Comparison of ENCODE assay signal across 1 cellular context in the genomic region with DNA sequence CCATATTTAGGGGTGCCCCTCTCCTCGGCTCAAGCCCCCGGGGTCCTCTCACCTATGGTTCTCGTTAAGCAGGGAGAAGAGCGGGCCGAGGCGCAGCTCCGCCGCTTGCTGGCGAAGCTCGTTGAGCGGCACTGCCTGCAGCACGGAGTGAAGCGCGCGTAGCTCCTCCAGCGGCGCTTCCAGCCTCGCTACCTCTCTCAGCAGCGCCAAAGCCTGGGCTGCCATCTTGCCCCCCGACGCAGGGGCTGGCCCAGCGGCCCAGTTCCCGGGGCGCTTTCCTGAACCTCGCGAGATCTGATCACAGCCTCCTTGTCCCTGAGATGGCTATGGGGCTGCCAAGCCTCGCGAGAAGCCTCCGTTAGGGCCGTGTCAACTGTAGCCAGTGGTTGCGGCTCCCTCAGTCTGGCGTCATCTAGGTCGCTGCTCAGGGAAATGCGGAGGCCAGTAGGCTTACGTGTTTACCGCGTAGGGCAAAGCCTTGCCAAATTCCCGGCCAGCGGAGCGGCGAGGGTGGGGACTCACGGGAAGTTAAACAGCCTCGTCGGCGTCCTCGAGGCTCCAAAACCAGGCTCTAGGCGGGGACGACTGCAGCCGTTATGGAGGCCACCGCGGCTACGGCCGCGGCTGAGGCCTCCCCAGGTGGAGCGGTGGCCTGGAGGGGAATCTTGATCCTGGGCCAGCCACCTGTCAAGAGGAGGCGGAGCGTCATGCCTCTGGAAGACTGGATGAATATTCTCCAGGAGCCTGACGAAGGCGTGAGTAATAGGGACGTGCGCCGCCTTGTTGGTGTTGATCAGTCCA.
TF ChIP-seq lines count a peak whose summit lies in the region.

A gene (minus strand): TSS at position 238 of the 801 bp plus-strand sequence. CDS start 13 bp downstream, at position 225.

TF ChIP-seq in HepG2, 621 proteins besides CTCF, POLR2A, EP300 and RAD21 (continued from another document and continues in another):
- TF ChIP-seq, protein P1, sequence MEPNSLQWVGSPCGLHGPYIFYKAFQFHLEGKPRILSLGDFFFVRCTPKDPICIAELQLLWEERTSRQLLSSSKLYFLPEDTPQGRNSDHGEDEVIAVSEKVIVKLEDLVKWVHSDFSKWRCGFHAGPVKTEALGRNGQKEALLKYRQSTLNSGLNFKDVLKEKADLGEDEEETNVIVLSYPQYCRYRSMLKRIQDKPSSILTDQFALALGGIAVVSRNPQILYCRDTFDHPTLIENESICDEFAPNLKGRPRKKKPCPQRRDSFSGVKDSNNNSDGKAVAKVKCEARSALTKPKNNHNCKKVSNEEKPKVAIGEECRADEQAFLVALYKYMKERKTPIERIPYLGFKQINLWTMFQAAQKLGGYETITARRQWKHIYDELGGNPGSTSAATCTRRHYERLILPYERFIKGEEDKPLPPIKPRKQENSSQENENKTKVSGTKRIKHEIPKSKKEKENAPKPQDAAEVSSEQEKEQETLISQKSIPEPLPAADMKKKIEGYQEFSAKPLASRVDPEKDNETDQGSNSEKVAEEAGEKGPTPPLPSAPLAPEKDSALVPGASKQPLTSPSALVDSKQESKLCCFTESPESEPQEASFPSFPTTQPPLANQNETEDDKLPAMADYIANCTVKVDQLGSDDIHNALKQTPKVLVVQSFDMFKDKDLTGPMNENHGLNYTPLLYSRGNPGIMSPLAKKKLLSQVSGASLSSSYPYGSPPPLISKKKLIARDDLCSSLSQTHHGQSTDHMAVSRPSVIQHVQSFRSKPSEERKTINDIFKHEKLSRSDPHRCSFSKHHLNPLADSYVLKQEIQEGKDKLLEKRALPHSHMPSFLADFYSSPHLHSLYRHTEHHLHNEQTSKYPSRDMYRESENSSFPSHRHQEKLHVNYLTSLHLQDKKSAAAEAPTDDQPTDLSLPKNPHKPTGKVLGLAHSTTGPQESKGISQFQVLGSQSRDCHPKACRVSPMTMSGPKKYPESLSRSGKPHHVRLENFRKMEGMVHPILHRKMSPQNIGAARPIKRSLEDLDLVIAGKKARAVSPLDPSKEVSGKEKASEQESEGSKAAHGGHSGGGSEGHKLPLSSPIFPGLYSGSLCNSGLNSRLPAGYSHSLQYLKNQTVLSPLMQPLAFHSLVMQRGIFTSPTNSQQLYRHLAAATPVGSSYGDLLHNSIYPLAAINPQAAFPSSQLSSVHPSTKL (CRISPR knock-in tag; IDR thresholded peaks at IDR 0.05): no peak
- no peak for TF ChIP-seq AGO1 (IDR thresholded peaks at IDR 0.05; ENCODE audit: low read depth, low read length, poor library complexity, severe bottlenecking)
- no peak for TF ChIP-seq ZNF670 (CRISPR knock-in tag; IDR thresholded peaks at IDR 0.05; ENCODE audit: borderline replicate concordance)
- TF ChIP-seq, protein P2, sequence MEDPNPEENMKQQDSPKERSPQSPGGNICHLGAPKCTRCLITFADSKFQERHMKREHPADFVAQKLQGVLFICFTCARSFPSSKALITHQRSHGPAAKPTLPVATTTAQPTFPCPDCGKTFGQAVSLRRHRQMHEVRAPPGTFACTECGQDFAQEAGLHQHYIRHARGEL (CRISPR knock-in tag; IDR thresholded peaks at IDR 0.05): 0 out of 2 replicates have a peak, but pooled peaks have one; percentile 76
- TF ChIP-seq, protein P3, sequence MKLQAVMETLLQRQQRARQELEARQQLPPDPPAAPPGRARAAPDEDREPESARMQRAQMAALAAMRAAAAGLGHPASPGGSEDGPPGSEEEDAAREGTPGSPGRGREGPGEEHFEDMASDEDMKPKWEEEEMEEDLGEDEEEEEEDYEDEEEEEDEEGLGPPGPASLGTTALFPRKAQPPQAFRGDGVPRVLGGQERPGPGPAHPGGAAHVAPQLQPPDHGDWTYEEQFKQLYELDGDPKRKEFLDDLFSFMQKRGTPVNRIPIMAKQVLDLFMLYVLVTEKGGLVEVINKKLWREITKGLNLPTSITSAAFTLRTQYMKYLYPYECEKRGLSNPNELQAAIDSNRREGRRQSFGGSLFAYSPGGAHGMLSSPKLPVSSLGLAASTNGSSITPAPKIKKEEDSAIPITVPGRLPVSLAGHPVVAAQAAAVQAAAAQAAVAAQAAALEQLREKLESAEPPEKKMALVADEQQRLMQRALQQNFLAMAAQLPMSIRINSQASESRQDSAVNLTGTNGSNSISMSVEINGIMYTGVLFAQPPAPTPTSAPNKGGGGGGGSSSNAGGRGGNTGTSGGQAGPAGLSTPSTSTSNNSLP (IDR thresholded peaks at IDR 0.05; ENCODE audit: low read depth, low read length): no peak
- TF ChIP-seq FOXA1 (IDR thresholded peaks at IDR 0.05): no peak
- TF ChIP-seq FOXA1 (CRISPR knock-in tag; IDR thresholded peaks at IDR 0.05): 0 out of 2 replicates have a peak, but pooled peaks have one; percentile 33
- no peak for TF ChIP-seq SNAPC2 (CRISPR knock-in tag; IDR thresholded peaks at IDR 0.05)
- TF ChIP-seq ZNF780A (CRISPR knock-in tag; IDR thresholded peaks at IDR 0.05): no peak
- TF ChIP-seq, protein P4, sequence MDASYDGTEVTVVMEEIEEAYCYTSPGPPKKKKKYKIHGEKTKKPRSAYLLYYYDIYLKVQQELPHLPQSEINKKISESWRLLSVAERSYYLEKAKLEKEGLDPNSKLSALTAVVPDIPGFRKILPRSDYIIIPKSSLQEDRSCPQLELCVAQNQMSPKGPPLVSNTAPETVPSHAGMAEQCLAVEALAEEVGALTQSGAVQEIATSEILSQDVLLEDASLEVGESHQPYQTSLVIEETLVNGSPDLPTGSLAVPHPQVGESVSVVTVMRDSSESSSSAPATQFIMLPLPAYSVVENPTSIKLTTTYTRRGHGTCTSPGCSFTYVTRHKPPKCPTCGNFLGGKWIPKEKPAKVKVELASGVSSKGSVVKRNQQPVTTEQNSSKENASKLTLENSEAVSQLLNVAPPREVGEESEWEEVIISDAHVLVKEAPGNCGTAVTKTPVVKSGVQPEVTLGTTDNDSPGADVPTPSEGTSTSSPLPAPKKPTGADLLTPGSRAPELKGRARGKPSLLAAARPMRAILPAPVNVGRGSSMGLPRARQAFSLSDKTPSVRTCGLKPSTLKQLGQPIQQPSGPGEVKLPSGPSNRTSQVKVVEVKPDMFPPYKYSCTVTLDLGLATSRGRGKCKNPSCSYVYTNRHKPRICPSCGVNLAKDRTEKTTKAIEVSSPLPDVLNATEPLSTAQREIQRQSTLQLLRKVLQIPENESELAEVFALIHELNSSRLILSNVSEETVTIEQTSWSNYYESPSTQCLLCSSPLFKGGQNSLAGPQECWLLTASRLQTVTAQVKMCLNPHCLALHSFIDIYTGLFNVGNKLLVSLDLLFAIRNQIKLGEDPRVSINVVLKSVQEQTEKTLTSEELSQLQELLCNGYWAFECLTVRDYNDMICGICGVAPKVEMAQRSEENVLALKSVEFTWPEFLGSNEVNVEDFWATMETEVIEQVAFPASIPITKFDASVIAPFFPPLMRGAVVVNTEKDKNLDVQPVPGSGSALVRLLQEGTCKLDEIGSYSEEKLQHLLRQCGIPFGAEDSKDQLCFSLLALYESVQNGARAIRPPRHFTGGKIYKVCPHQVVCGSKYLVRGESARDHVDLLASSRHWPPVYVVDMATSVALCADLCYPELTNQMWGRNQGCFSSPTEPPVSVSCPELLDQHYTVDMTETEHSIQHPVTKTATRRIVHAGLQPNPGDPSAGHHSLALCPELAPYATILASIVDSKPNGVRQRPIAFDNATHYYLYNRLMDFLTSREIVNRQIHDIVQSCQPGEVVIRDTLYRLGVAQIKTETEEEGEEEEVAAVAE (CRISPR knock-in tag; IDR thresholded peaks at IDR 0.05; ENCODE audit: borderline replicate concordance): peak; percentile 80; the same call in 1 of the 2 replicates
- TF ChIP-seq DNMT3B (CRISPR knock-in tag; conservative IDR thresholded peaks at IDR 0.05): no peak
- TF ChIP-seq ZNF138 (CRISPR knock-in tag; IDR thresholded peaks at IDR 0.05; ENCODE audit: low read depth): peak; percentile 23; the same call in 1 of the 2 replicates
- TF ChIP-seq BCL6 (CRISPR knock-in tag; IDR thresholded peaks at IDR 0.05): peak; percentile 37; the same call in 1 of the 2 replicates
- TF ChIP-seq GPN1 (CRISPR knock-in tag; IDR thresholded peaks at IDR 0.05; ENCODE audit: borderline replicate concordance): no peak
- TF ChIP-seq IKZF4 (CRISPR knock-in tag; IDR thresholded peaks at IDR 0.05; ENCODE audit: borderline replicate concordance, low read depth, not compliant biosample characterization): no peak
- no peak for TF ChIP-seq RFX3 (CRISPR knock-in tag; IDR thresholded peaks at IDR 0.05)
- no peak for TF ChIP-seq SMARCC2 (IDR thresholded peaks at IDR 0.05)
- peak; percentile 90 for TF ChIP-seq ZBTB21 (CRISPR knock-in tag; IDR thresholded peaks at IDR 0.05)
- TF ChIP-seq, protein P5, sequence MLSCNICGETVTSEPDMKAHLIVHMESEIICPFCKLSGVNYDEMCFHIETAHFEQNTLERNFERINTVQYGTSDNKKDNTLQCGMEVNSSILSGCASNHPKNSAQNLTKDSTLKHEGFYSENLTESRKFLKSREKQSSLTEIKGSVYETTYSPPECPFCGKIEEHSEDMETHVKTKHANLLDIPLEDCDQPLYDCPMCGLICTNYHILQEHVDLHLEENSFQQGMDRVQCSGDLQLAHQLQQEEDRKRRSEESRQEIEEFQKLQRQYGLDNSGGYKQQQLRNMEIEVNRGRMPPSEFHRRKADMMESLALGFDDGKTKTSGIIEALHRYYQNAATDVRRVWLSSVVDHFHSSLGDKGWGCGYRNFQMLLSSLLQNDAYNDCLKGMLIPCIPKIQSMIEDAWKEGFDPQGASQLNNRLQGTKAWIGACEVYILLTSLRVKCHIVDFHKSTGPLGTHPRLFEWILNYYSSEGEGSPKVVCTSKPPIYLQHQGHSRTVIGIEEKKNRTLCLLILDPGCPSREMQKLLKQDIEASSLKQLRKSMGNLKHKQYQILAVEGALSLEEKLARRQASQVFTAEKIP (CRISPR knock-in tag; IDR thresholded peaks at IDR 0.05; ENCODE audit: borderline replicate concordance): no peak
- peak; percentile 57; the same call in 1 of the 2 replicates for TF ChIP-seq ZNF709 (CRISPR knock-in tag; IDR thresholded peaks at IDR 0.05)
- no peak for TF ChIP-seq ZNF3 (CRISPR knock-in tag; IDR thresholded peaks at IDR 0.05)
- TF ChIP-seq, protein P6, sequence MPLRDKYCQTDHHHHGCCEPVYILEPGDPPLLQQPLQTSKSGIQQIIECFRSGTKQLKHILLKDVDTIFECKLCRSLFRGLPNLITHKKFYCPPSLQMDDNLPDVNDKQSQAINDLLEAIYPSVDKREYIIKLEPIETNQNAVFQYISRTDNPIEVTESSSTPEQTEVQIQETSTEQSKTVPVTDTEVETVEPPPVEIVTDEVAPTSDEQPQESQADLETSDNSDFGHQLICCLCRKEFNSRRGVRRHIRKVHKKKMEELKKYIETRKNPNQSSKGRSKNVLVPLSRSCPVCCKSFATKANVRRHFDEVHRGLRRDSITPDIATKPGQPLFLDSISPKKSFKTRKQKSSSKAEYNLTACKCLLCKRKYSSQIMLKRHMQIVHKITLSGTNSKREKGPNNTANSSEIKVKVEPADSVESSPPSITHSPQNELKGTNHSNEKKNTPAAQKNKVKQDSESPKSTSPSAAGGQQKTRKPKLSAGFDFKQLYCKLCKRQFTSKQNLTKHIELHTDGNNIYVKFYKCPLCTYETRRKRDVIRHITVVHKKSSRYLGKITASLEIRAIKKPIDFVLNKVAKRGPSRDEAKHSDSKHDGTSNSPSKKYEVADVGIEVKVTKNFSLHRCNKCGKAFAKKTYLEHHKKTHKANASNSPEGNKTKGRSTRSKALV (CRISPR knock-in tag; IDR thresholded peaks at IDR 0.05): 0 out of 2 replicates have a peak, but pooled peaks have one; percentile 58
- TF ChIP-seq ARNT2 (CRISPR knock-in tag; IDR thresholded peaks at IDR 0.05; ENCODE audit: low read depth): no peak; the same call in 1 of the 2 replicates
- TF ChIP-seq ARNT (IDR thresholded peaks at IDR 0.05): no peak
- TF ChIP-seq, protein P7, sequence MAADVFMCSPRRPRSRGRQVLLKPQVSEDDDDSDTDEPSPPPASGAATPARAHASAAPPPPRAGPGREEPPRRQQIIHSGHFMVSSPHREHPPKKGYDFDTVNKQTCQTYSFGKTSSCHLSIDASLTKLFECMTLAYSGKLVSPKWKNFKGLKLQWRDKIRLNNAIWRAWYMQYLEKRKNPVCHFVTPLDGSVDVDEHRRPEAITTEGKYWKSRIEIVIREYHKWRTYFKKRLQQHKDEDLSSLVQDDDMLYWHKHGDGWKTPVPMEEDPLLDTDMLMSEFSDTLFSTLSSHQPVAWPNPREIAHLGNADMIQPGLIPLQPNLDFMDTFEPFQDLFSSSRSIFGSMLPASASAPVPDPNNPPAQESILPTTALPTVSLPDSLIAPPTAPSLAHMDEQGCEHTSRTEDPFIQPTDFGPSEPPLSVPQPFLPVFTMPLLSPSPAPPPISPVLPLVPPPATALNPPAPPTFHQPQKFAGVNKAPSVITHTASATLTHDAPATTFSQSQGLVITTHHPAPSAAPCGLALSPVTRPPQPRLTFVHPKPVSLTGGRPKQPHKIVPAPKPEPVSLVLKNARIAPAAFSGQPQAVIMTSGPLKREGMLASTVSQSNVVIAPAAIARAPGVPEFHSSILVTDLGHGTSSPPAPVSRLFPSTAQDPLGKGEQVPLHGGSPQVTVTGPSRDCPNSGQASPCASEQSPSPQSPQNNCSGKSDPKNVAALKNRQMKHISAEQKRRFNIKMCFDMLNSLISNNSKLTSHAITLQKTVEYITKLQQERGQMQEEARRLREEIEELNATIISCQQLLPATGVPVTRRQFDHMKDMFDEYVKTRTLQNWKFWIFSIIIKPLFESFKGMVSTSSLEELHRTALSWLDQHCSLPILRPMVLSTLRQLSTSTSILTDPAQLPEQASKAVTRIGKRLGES (CRISPR knock-in tag; IDR thresholded peaks at IDR 0.05; ENCODE audit: borderline replicate concordance): no peak
- peak; percentile 30; the same call in 1 of the 2 replicates for TF ChIP-seq ZFP1 (CRISPR knock-in tag; IDR thresholded peaks at IDR 0.05)
- no peak for TF ChIP-seq ZNF101 (CRISPR knock-in tag; IDR thresholded peaks at IDR 0.05; ENCODE audit: borderline replicate concordance, low read depth)
- no peak for TF ChIP-seq NFE2L2 (IDR thresholded peaks at IDR 0.05; ENCODE audit: low read length)
- no peak for TF ChIP-seq ZBTB3 (CRISPR knock-in tag; IDR thresholded peaks at IDR 0.05; ENCODE audit: borderline replicate concordance, low read depth)
- no peak; the same call in 1 of the 2 replicates for TF ChIP-seq ARNTL (CRISPR knock-in tag; IDR thresholded peaks at IDR 0.05)
- no peak for TF ChIP-seq MAF1 (CRISPR knock-in tag; IDR thresholded peaks at IDR 0.05; ENCODE audit: borderline replicate concordance)
- peak; percentile 42; the same call in 1 of the 2 replicates for TF ChIP-seq PITX1 (CRISPR knock-in tag; IDR thresholded peaks at IDR 0.05)
- TF ChIP-seq ZBTB42 (CRISPR knock-in tag; IDR thresholded peaks at IDR 0.05): no peak; the same call in 1 of the 2 replicates
- TF ChIP-seq, protein P8, sequence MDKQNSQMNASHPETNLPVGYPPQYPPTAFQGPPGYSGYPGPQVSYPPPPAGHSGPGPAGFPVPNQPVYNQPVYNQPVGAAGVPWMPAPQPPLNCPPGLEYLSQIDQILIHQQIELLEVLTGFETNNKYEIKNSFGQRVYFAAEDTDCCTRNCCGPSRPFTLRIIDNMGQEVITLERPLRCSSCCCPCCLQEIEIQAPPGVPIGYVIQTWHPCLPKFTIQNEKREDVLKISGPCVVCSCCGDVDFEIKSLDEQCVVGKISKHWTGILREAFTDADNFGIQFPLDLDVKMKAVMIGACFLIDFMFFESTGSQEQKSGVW (CRISPR knock-in tag; IDR thresholded peaks at IDR 0.05; ENCODE audit: borderline replicate concordance): no peak
- no peak for TF ChIP-seq ZNF549 (CRISPR knock-in tag; IDR thresholded peaks at IDR 0.05)
- TF ChIP-seq, protein P9, sequence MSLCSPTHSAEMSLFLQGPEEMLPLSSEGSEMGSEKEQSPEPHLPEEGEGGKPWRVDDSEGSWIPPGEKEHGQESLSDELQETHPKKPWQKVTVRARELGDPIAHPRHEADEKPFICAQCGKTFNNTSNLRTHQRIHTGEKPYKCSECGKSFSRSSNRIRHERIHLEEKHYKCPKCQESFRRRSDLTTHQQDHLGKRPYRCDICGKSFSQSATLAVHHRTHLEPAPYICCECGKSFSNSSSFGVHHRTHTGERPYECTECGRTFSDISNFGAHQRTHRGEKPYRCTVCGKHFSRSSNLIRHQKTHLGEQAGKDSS (CRISPR knock-in tag; IDR thresholded peaks at IDR 0.05; ENCODE audit: borderline replicate concordance, low read depth): no peak
